28 cellular contexts compared by ENCODE assay signal in the genomic region with DNA sequence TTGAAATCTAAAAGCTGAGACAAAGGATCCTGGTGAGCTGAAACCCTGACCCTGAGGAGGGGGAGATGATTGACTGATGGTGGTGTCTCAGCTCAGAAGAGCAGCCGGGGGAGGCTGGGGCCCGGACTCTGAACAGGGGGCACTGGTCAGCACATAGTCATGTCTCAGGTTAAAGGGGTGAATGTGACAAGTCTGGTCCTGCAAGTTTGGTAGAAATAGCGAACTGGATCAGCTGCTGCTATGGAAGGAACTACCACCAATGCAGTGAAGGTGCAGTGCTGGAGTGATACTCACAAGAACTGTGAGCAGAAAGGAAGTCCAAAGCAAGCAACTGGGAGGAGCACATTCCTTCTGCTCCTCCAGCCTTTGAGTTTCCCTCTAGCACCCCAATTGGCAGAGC.
DNase-seq lines count a peak whose midpoint lies in the region; ATAC-seq, FAIRE-seq and TF ChIP-seq lines count a peak whose summit lies in the region.
"Had no signal": no experiment of that assay in that cellular context is flagged by ENCODE, and none has a peak within 500 bp of the region (broad histone marks: within the 10 kb centered on the region; RNA-seq: fewer than 3 reads in every experiment).

No MANE protein-coding gene starts in this region.

- no peaks in the 10 kb centered on the region for H4K20me1 ChIP-seq in H1 (replicated peaks in 1 of 2; ENCODE audit: control insufficient read depth in 1 of 2, insufficient read depth in 2 of 2, low read length in 2 of 2)
- H4K20me1 ChIP-seq: BLaER1 had no signal

- POLR2A ChIA-PET in H1 (lab: Charles Lee; ENCODE audit: partially characterized antibody), result no interaction called here

- H2BK120ac ChIP-seq in H1 (replicated peaks; ENCODE audit: low read depth, low read length), result no peak overlapping the region

- H2BK15ac ChIP-seq in H1 (ENCODE audit: low read length), result no peak overlapping the region

- 0 out of 2 replicates have a peak overlapping the region, but pooled peaks have one; percentile 7 for H2AFZ ChIP-seq in H1 (ENCODE audit: low read length)

- no peak overlapping the region for H3K4me3 ChIP-seq in H1 (ENCODE audit: extremely low read depth in 1 of 4, insufficient read depth in 2 of 4, low read depth in 3 of 4, low read length in 4 of 4)
- no peak overlapping the region for H3K4me3 ChIP-seq in MG63
- H3K4me3 ChIP-seq: BLaER1, GM12878 had no signal

- H2BK12ac ChIP-seq in H1 (ENCODE audit: low read depth, low read length), result no peak overlapping the region

- peaks cover 3% of the 10 kb centered on the region for H3K27me3 Mint-ChIP-seq in nephron progenitor cell (ENCODE audit: low read depth, poor library complexity)
- H3K27me3 Mint-ChIP-seq: CD4-positive, CD25-positive, alpha-beta regulatory T cell had no signal

- CTCF ChIA-PET in H1 (lab: Charles Lee; ENCODE audit: partially characterized antibody), result interaction anchor here (0.9 to 2.2 kb wide), 8 partner anchors 9 to 147 kb away, joined by 3 to 14 read pairs (median 4); no protein-coding TSS in a partner anchor

- no peak overlapping the region for H3K14ac ChIP-seq in H1 (ENCODE audit: insufficient read length)

- peaks cover 13% of the 10 kb centered on the region for H3K9me3 Mint-ChIP-seq in nephron progenitor cell

- no peak overlapping the region for H3K56ac ChIP-seq in H1 (replicated peaks; ENCODE audit: insufficient read length, low read depth, low read length)

- H3K36me3 ChIP-seq in H1 (ENCODE audit: control insufficient read depth in 2 of 4, insufficient read depth in 4 of 4, low read length in 3 of 4) (no peaks in the 10 kb centered on the region), MG63 (no peaks in the 10 kb centered on the region)
- H3K36me3 ChIP-seq: BE2C, BLaER1 had no signal

- TF ChIP-seq RAD21 in H1 (IDR thresholded peaks at IDR 0.05 in 1 of 2, conservative IDR thresholded peaks at IDR 0.05 in 1 of 2; ENCODE audit: low read depth in 2 of 2, low read length in 2 of 2), result no peak

- H4K91ac ChIP-seq in H1 (replicated peaks; ENCODE audit: insufficient read length, low read length), result no peak overlapping the region

- H3K23me2 ChIP-seq in H1 (ENCODE audit: low read depth, low read length), result no peaks in the 10 kb centered on the region

- H3K4ac ChIP-seq in H1 (replicated peaks; ENCODE audit: insufficient read length, low read depth, low read length), result no peak overlapping the region

- no peak overlapping the region for H2BK20ac ChIP-seq in H1 (ENCODE audit: low read length)

- no peak overlapping the region for H3K23ac ChIP-seq in H1 (ENCODE audit: insufficient read length)

- no peak overlapping the region for H3K4me2 ChIP-seq in H1 (ENCODE audit: insufficient read depth in 1 of 2, low read depth in 2 of 2, low read length in 2 of 2)
- H3K4me2 ChIP-seq: BLaER1 had no signal

- H3K27ac Mint-ChIP-seq in nephron progenitor cell, result peak overlapping the region; percentile 64
- H3K27ac Mint-ChIP-seq: CD14-positive monocyte; CD4-positive, alpha-beta memory T cell had no signal

- H4K5ac ChIP-seq in H1 (ENCODE audit: insufficient read length, low read depth, low read length), result no peak overlapping the region

- no peak overlapping the region for H3K4me3 Mint-ChIP-seq in nephron progenitor cell
- H3K4me3 Mint-ChIP-seq: CD14-positive monocyte; CD4-positive, alpha-beta memory T cell; CD4-positive, CD25-positive, alpha-beta regulatory T cell; CD8-positive, alpha-beta memory T cell had no signal

- no peak for TF ChIP-seq POLR2A in H1 (IDR thresholded peaks at IDR 0.05; ENCODE audit: control extremely low read depth in 1 of 2, low read depth in 2 of 2, low read length in 2 of 2)

- peaks cover 0 to 4% (median 1%) of the 10 kb centered on the region in 4 experiments; a peak in 1 of 7 replicates for H3K4me1 ChIP-seq in H1 (replicated peaks in 1 of 4; ENCODE audit: control insufficient read depth in 3 of 4, insufficient read depth in 4 of 4, low read length in 3 of 4)
- H3K4me1 ChIP-seq: BE2C, BLaER1 had no signal

- peaks cover 26% of the 10 kb centered on the region for H3K4me1 Mint-ChIP-seq in nephron progenitor cell
- H3K4me1 Mint-ChIP-seq: CD14-positive monocyte; CD4-positive, alpha-beta memory T cell; CD4-positive, CD25-positive, alpha-beta regulatory T cell; CD8-positive, alpha-beta memory T cell had no signal

- H3K9me3 ChIP-seq in H1 (ENCODE audit: insufficient read depth in 2 of 2, low read depth in 1 of 2, low read length in 1 of 2), result peaks cover 0 to 2% of the 10 kb centered on the region in 2 experiments; a peak in 2 of 4 replicates
- no peaks in the 10 kb centered on the region for H3K9me3 ChIP-seq in MG63
- H3K9me3 ChIP-seq: BE2C, BLaER1 had no signal

- H2BK5ac ChIP-seq in H1 (ENCODE audit: low read depth, low read length), result no peak overlapping the region

- no peaks in the 10 kb centered on the region for H3K79me1 ChIP-seq in H1 (ENCODE audit: low read depth, low read length)

- no peak overlapping the region for H3K27ac ChIP-seq in H1 (ENCODE audit: low read depth, low read length)
- H3K27ac ChIP-seq: BLaER1 had no signal

- no peaks in the 10 kb centered on the region for H3K79me2 ChIP-seq in H1 (ENCODE audit: control insufficient read depth in 1 of 2, insufficient read depth in 2 of 2, low read length in 2 of 2)

- WGBS in H1 (ENCODE audit: extremely low coverage in 1 of 2, insufficient coverage in 1 of 2, insufficient read length in 1 of 2, insufficient replicate concordance in 2 of 2, low coverage in 1 of 2, low lambda C conversion rate in 2 of 2, missing lambda C conversion rate in 1 of 2), 2 experiments, result 76% methylated on average over 3 of the region's 3 CpGs; no CpG with 5 or more reads in 1 of the 2 experiments

- no peak overlapping the region for H4K8ac ChIP-seq in H1 (ENCODE audit: extremely low read depth, insufficient read depth, low read length)

- no peak overlapping the region for H3K9ac ChIP-seq in H1 (replicated peaks in 1 of 4; ENCODE audit: extremely low read depth in 1 of 4, low read depth in 3 of 4, low read length in 3 of 4)
- H3K9ac ChIP-seq: BLaER1 had no signal

- no peak for TF ChIP-seq EP300 in H1 (IDR thresholded peaks at IDR 0.05; ENCODE audit: borderline replicate concordance in 1 of 2, low read depth in 2 of 2, low read length in 2 of 2)

- H3K36me3 Mint-ChIP-seq in nephron progenitor cell (ENCODE audit: low read depth), result peaks cover 6% of the 10 kb centered on the region
- H3K36me3 Mint-ChIP-seq: CD14-positive monocyte; CD4-positive, CD25-positive, alpha-beta regulatory T cell had no signal

- no peak for FAIRE-seq in H1 (lab: Jason Lieb, UNC)
- FAIRE-seq: A204.1, GM12878, GM12892 had no signal

- no peak overlapping the region for H2AK5ac ChIP-seq in H1 (ENCODE audit: low read depth, low read length)

- ATAC-seq in GM18909 (IDR thresholded peaks at IDR 0.05; ENCODE audit: poor library complexity, unreplicated experiment) (no peak), HG03520 (IDR thresholded peaks at IDR 0.05; ENCODE audit: unreplicated experiment) (no peak)
- ATAC-seq: GM12878 had no signal

- H3K18ac ChIP-seq in H1 (ENCODE audit: extremely low read depth, low read length), result no peak overlapping the region

- TF ChIP-seq CTCF in GM13976 (IDR thresholded peaks at IDR 0.05; ENCODE audit: borderline replicate concordance, control extremely low read depth, extremely low read depth, insufficient read depth, missing control alignments) (no peak), H1 (IDR thresholded peaks at IDR 0.05; ENCODE audit: control extremely low read depth in 1 of 3, insufficient read depth in 1 of 3, low read depth in 1 of 3, low read length in 3 of 3) (no peak), nephron progenitor cell (IDR thresholded peaks at IDR 0.05) (no peak)

- H3K27me3 ChIP-seq in H1 (replicated peaks in 1 of 4; ENCODE audit: control insufficient read depth in 3 of 4, extremely low read depth in 1 of 4, insufficient read depth in 3 of 4, low read length in 3 of 4), result no peaks in the 10 kb centered on the region
- no peaks in the 10 kb centered on the region for H3K27me3 ChIP-seq in MG63
- H3K27me3 ChIP-seq: BE2C, BLaER1 had no signal

- DNase-seq in GM13976 (ENCODE audit: low spot score) (peak; percentile 1), HT-29 (ENCODE audit: low spot score) (peak; percentile 16), H1 (ENCODE audit: low read depth in 1 of 2, low spot score in 2 of 2) (no peak), nephron progenitor cell (no peak), MG63 (no peak), SK-N-DZ (ENCODE audit: low spot score) (no peak)
- DNase-seq: 8988T; ACHN; BE2C; C1 segment of cervical spinal cord; CD4-positive, alpha-beta memory T cell; CD4-positive, CD25-positive, alpha-beta regulatory T cell; CD8-positive, alpha-beta memory T cell; COR-L47; DMS 273 treated with DMSO at 0.1 percent for 48 hours; DMS153; DMS53; DMS79; DND-41; EL; GDM1 had no signal

- in situ Hi-C loops in GM13976 (cut with MboI; ENCODE audit: low sequenced_read_pairs, unreplicated experiment), result no loop called here

TF ChIP-seq in H1, 55 proteins besides CTCF, POLR2A, EP300 and RAD21:
- TF ChIP-seq MAFK (IDR thresholded peaks at IDR 0.05; ENCODE audit: low read depth, low read length) (no peak), SRF (IDR thresholded peaks at IDR 0.05; ENCODE audit: low read depth, low read length) (no peak), CREB1 (IDR thresholded peaks at IDR 0.05) (no peak)

Comparison
In these comparisons a context has a peak if more than half of its experiments do, and no peak if none do; other contexts are left out.
1. DNase-seq: peak in GM13976 (single experiment) and HT-29 (single experiment); none in H1 (0 of 2), nephron progenitor cell (single experiment), MG63 (single experiment) and SK-N-DZ (single experiment).